10 cellular contexts compared by ENCODE assay signal in the genomic region with DNA sequence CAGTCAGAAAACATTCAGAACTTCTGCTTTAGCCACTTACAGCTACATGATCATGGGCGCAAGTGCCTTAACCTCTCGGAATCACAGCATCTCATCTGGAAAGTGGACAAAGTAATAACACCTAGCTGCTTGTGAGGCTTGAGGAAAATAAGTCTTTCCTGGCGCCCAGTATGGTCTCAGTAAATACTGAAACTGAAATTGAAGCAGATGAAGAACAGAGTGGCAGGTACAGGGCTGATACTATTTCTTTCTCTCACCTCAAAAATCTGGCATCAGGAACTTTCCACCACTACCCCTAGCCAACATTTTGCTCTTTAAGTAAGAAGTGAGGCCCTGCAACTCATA.
A peak's percentile ranks its signal among the peaks of the same experiment; 100 is the strongest.
DNase-seq lines count a peak whose midpoint lies in the region; ATAC-seq and TF ChIP-seq lines count a peak whose summit lies in the region.
"Had no signal": no experiment of that assay in that cellular context is flagged by ENCODE, and none has a peak within 500 bp of the region (broad histone marks: within the 10 kb centered on the region; RNA-seq: fewer than 3 reads in every experiment).

No MANE protein-coding gene starts in this region.

- peak overlapping the region; percentile 56 for H3K4me3 Mint-ChIP-seq in T-helper 1 cell treated with Interleukin-12 subunit alpha and Interleukin-12 subunit beta and Interleukin-4 antibody, amounts not matched to agents 30 μg/mL and 1 μg/mL, for 36 hours
- H3K4me3 Mint-ChIP-seq in stimulated activated effector memory CD8-positive, alpha-beta T cell treated with anti-CD3 and anti-CD28 coated beads, Interleukin-12 subunit alpha, Interleukin-12 subunit beta, amount 100 ng/mL, for 72 hours, result peak overlapping the region; percentile 64

- TF ChIP-seq CTCF in fibroblast of lung (conservative IDR thresholded peaks at IDR 0.05 in 1 of 2, IDR thresholded peaks at IDR 0.05 in 1 of 2; ENCODE audit: low read depth in 1 of 2, low read length in 2 of 2), result no peak

- H3K4me2 ChIP-seq in GM23248 (ENCODE audit: unreplicated experiment) (peak overlapping the region; percentile 26), fibroblast of lung (ENCODE audit: extremely low read depth, insufficient read depth, low read length) (peak overlapping the region; percentile 34)

- no peak for ATAC-seq in stimulated activated effector memory CD8-positive, alpha-beta T cell treated with anti-CD3 and anti-CD28 coated beads, Interleukin-12 subunit alpha, Interleukin-12 subunit beta, amount 100 ng/mL, for 72 hours
- ATAC-seq in HG03095 (IDR thresholded peaks at IDR 0.05; ENCODE audit: unreplicated experiment) (no peak), HG03175 (IDR thresholded peaks at IDR 0.05; ENCODE audit: unreplicated experiment) (no peak), HG03280 (IDR thresholded peaks at IDR 0.05; ENCODE audit: unreplicated experiment) (no peak)

- peaks cover 20% of the 10 kb centered on the region for H3K4me1 ChIP-seq in GM23248 (ENCODE audit: insufficient read depth)
- H3K4me1 ChIP-seq in fibroblast of lung (ENCODE audit: control insufficient read depth, extremely low read depth, insufficient read depth, low read length), result peaks cover 9% of the 10 kb centered on the region

- peaks cover 51% of the 10 kb centered on the region for H3K4me1 Mint-ChIP-seq in T-helper 1 cell treated with Interleukin-12 subunit alpha and Interleukin-12 subunit beta and Interleukin-4 antibody, amounts not matched to agents 30 μg/mL and 1 μg/mL, for 36 hours (ENCODE audit: low read depth)
- H3K4me1 Mint-ChIP-seq in stimulated activated effector memory CD8-positive, alpha-beta T cell treated with anti-CD3 and anti-CD28 coated beads, Interleukin-12 subunit alpha, Interleukin-12 subunit beta, amount 100 ng/mL, for 72 hours, result peaks cover 34% of the 10 kb centered on the region

- H3K79me2 ChIP-seq in GM23248 (ENCODE audit: insufficient read depth) (no peaks in the 10 kb centered on the region), fibroblast of lung (ENCODE audit: control insufficient read depth, insufficient read depth, low read length) (no peaks in the 10 kb centered on the region)

- H3K9me2 ChIP-seq in GM23248 (ENCODE audit: insufficient read depth), result no peaks in the 10 kb centered on the region

- H3K27me3 ChIP-seq in GM23248 (replicated peaks; ENCODE audit: insufficient read depth) (no peaks in the 10 kb centered on the region), fibroblast of lung (ENCODE audit: control insufficient read depth, insufficient read depth, low read length) (no peaks in the 10 kb centered on the region)
- H3K27me3 ChIP-seq: cardiac muscle cell had no signal

- H3K9me3 ChIP-seq in GM23248 (ENCODE audit: low read depth) (no peaks in the 10 kb centered on the region), fibroblast of lung (ENCODE audit: control insufficient read depth, insufficient read depth, low read depth, low read length) (no peaks in the 10 kb centered on the region)

- H3F3A ChIP-seq in GM23248 (ENCODE audit: insufficient read depth), result peaks cover 23% of the 10 kb centered on the region

- WGBS in GM23248 (ENCODE audit: low coverage in 1 of 2, low lambda C conversion rate in 2 of 2, missing lambda C conversion rate in 2 of 2), 2 experiments, result 57 to 62% methylated on average over 3 of the region's 3 CpGs

- no peaks in the 10 kb centered on the region for H3K9me3 Mint-ChIP-seq in T-helper 1 cell treated with Interleukin-12 subunit alpha and Interleukin-12 subunit beta and Interleukin-4 antibody, amounts not matched to agents 30 μg/mL and 1 μg/mL, for 36 hours
- H3K9me3 Mint-ChIP-seq in stimulated activated effector memory CD8-positive, alpha-beta T cell treated with anti-CD3 and anti-CD28 coated beads, Interleukin-12 subunit alpha, Interleukin-12 subunit beta, amount 100 ng/mL, for 72 hours, result no peaks in the 10 kb centered on the region

- in situ Hi-C loops in GM23248 (cut with MboI), result no loop called here

- peak overlapping the region; percentile 86 for H3K27ac Mint-ChIP-seq in T-helper 1 cell treated with Interleukin-12 subunit alpha and Interleukin-12 subunit beta and Interleukin-4 antibody, amounts not matched to agents 30 μg/mL and 1 μg/mL, for 36 hours
- peak overlapping the region; percentile 93 for H3K27ac Mint-ChIP-seq in stimulated activated effector memory CD8-positive, alpha-beta T cell treated with anti-CD3 and anti-CD28 coated beads, Interleukin-12 subunit alpha, Interleukin-12 subunit beta, amount 100 ng/mL, for 72 hours

- H3K4me3 ChIP-seq in GM23248 (peak overlapping the region; percentile 15), fibroblast of lung (replicated peaks in 1 of 4; ENCODE audit: control extremely low read depth in 1 of 4, insufficient read depth in 1 of 4, low read depth in 3 of 4, low read length in 4 of 4) (no peak overlapping the region)
- H3K4me3 ChIP-seq: cardiac muscle cell had no signal

- H3K36me3 Mint-ChIP-seq in T-helper 1 cell treated with Interleukin-12 subunit alpha and Interleukin-12 subunit beta and Interleukin-4 antibody, amounts not matched to agents 30 μg/mL and 1 μg/mL, for 36 hours (ENCODE audit: low read depth), result peaks cover under 1% of the 10 kb centered on the region
- no peaks in the 10 kb centered on the region for H3K36me3 Mint-ChIP-seq in stimulated activated effector memory CD8-positive, alpha-beta T cell treated with anti-CD3 and anti-CD28 coated beads, Interleukin-12 subunit alpha, Interleukin-12 subunit beta, amount 100 ng/mL, for 72 hours

- no peaks in the 10 kb centered on the region for H3K27me3 Mint-ChIP-seq in T-helper 1 cell treated with Interleukin-12 subunit alpha and Interleukin-12 subunit beta and Interleukin-4 antibody, amounts not matched to agents 30 μg/mL and 1 μg/mL, for 36 hours (ENCODE audit: low read depth)

- H4K20me1 ChIP-seq in GM23248 (ENCODE audit: insufficient read depth), result no peaks in the 10 kb centered on the region
- no peaks in the 10 kb centered on the region for H4K20me1 ChIP-seq in fibroblast of lung (ENCODE audit: control insufficient read depth, extremely low read depth, insufficient read depth, low read length)

- DNase-seq in GM23248 (no peak), fibroblast of lung (ENCODE audit: low read depth in 2 of 2) (no peak), cerebellar nuclear complex (lab: John Stamatoyannopoulos, UW) (no peak)
- no peak for DNase-seq in stimulated activated effector memory CD8-positive, alpha-beta T cell treated with anti-CD3 and anti-CD28 coated beads, Interleukin-12 subunit alpha, Interleukin-12 subunit beta, amount 100 ng/mL, for 72 hours (ENCODE audit: low spot score in 2 of 2)
- DNase-seq: NCI-H345 had no signal

- H3K27ac ChIP-seq in GM23248, result peak overlapping the region; percentile 58
- peak overlapping the region; percentile 1 for H3K27ac ChIP-seq in fibroblast of lung (ENCODE audit: insufficient read depth, low read length)
- H3K27ac ChIP-seq: cardiac muscle cell had no signal

- H3K9ac ChIP-seq in GM23248, result 0 out of 2 replicates have a peak overlapping the region, but pooled peaks have one; percentile 54
- no peak overlapping the region for H3K9ac ChIP-seq in fibroblast of lung (ENCODE audit: insufficient read depth, low read length)

- no peaks in the 10 kb centered on the region for H3K36me3 ChIP-seq in GM23248 (ENCODE audit: low read depth)
- no peaks in the 10 kb centered on the region for H3K36me3 ChIP-seq in fibroblast of lung (ENCODE audit: control insufficient read depth, insufficient read depth, low read length)
- H3K36me3 ChIP-seq: cardiac muscle cell had no signal

- H2AFZ ChIP-seq in GM23248, result peak overlapping the region; percentile 75
- H2AFZ ChIP-seq in fibroblast of lung (ENCODE audit: low read length), result peak overlapping the region; percentile 33
